Comparison of ENCODE assay signal across 1 cellular context in genomic region chr2:137952586-137953129, GRCh38.
TF ChIP-seq lines count a peak whose summit lies in the region.

No MANE protein-coding gene starts in this region.

TF ChIP-seq in K562, 482 proteins besides CTCF, POLR2A, EP300 and RAD21 (continued from another document):
- TF ChIP-seq ZNF592 (IDR thresholded peaks at IDR 0.05) (peak; percentile 87), ZNF175 (CRISPR knock-in tag; IDR thresholded peaks at IDR 0.05; ENCODE audit: low read depth) (peak; percentile 56; the same call in 1 of the 2 replicates), EP400 (IDR thresholded peaks at IDR 0.05) (peak; percentile 78), ZBTB40 (IDR thresholded peaks at IDR 0.05) (0 out of 2 replicates have a peak, but pooled peaks have one; percentile 34), ZBTB40 (CRISPR knock-in tag; IDR thresholded peaks at IDR 0.05) (no peak), NFIC (IDR thresholded peaks at IDR 0.05) (no peak), MXI1 (IDR thresholded peaks at IDR 0.05; ENCODE audit: low read depth, low read length) (peak; percentile 55; the same call in 1 of the 2 replicates), ZBTB26 (CRISPR knock-in tag; IDR thresholded peaks at IDR 0.05) (no peak), ATF1 (CRISPR knock-in tag; IDR thresholded peaks at IDR 0.05) (no peak), ATF1 (tag; IDR thresholded peaks at IDR 0.05) (0 out of 2 replicates have a peak, but pooled peaks have one; percentile 8), MNT (conservative IDR thresholded peaks at IDR 0.05) (peak; percentile 91 to 94), HDAC1 (IDR thresholded peaks at IDR 0.05) (peak in 1 of 2 experiments; percentile 80; a peak in 2 of 4 replicates), ATF3 (IDR thresholded peaks at IDR 0.05) (peak; percentile 77), ATF3 (CRISPR knock-in tag; conservative IDR thresholded peaks at IDR 0.05) (no peak), NCOA1 (IDR thresholded peaks at IDR 0.05; ENCODE audit: low read depth) (0 out of 2 replicates have a peak, but pooled peaks have one; percentile 33), NR4A1 (CRISPR knock-in tag; IDR thresholded peaks at IDR 0.05) (no peak), NR4A1 (tag; IDR thresholded peaks at IDR 0.05) (0 out of 2 replicates have a peak, but pooled peaks have one; percentile 49), SAFB2 (IDR thresholded peaks at IDR 0.05; ENCODE audit: borderline replicate concordance, low read depth, low read length, severe bottlenecking) (no peak), JUND (IDR thresholded peaks at IDR 0.05; ENCODE audit: borderline replicate concordance, low read depth, low read length) (peak; percentile 69), JUND (tag; IDR thresholded peaks at IDR 0.05; ENCODE audit: borderline replicate concordance, low read depth, low read length) (peak; percentile 62; the same call in 2 of the 3 replicates), NR2F6 (CRISPR knock-in tag; IDR thresholded peaks at IDR 0.05) (no peak), ZNF639 (CRISPR knock-in tag; conservative IDR thresholded peaks at IDR 0.05 in 1 of 2, IDR thresholded peaks at IDR 0.05 in 1 of 2) (0 out of 4 replicates have a peak, but pooled peaks of 1 of the 2 experiments have one; percentile 52), CC2D1A (IDR thresholded peaks at IDR 0.05) (0 out of 2 replicates have a peak, but pooled peaks have one; percentile 9), MTA3 (IDR thresholded peaks at IDR 0.05; ENCODE audit: borderline replicate concordance) (no peak), THRA (IDR thresholded peaks at IDR 0.05) (no peak), NKRF (IDR thresholded peaks at IDR 0.05; ENCODE audit: borderline replicate concordance) (peak; percentile 62; the same call in 1 of the 2 replicates), MAX (CRISPR knock-in tag; IDR thresholded peaks at IDR 0.05) (peak; percentile 25; the same call in 1 of the 2 replicates), CBX3 (IDR thresholded peaks at IDR 0.05; ENCODE audit: borderline replicate concordance in 1 of 2, low read length in 2 of 2) (peak in 1 of 2 experiments; percentile 19; a peak in 1 of 3 replicates), FOXK2 (conservative IDR thresholded peaks at IDR 0.05 in 1 of 2, IDR thresholded peaks at IDR 0.05 in 1 of 2; ENCODE audit: low read depth in 2 of 2) (0 out of 4 replicates have a peak, but pooled peaks of 1 of the 2 experiments have one; percentile 17), CTBP1 (IDR thresholded peaks at IDR 0.05; ENCODE audit: borderline replicate concordance) (no peak)
